ENCODE assay signal across 8 cellular contexts in the genomic region with DNA sequence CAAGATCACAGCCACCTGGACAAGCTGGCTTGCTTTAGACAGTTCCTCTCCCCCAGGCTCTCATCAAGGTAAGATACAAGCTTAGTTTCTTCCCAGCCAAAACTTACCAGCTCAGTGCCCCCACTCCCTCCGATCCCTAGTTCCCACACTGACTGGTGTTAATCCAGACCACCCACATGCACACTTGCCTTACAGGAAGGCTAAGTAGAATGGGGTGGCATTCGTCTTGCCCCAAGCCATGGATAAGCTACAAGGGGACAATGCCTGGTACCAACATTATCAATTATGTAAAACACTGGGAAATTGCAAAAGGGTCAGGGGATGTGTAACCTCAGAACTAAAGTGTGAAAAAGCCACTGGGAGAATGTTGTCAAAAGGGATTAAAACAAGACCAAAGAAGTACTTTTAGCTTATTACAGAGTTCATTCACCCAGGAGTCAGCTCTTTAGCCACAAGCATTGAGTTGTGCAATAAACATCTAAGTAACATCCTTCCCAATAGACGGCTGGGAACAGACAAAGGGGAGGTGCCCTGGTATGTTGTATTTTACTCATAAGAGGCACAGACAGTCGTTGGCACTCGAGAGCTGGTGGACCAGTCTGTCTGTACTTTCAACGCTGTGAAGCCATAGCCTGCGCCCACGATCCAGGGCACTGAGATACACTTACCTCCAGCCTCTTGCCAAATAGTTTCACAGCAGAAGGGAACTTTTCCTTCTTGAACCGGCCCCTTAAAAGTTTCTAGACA. TPM values are rescaled to one million over a fixed set of nuclear protein-coding genes. Genes with fewer than 3 reads are reported as not detected.
DNase-seq lines count a peak whose midpoint lies in the region; ATAC-seq, FAIRE-seq and TF ChIP-seq lines count a peak whose summit lies in the region.

No MANE protein-coding gene starts in this region.

- H3K4me3 ChIP-seq in heart left ventricle (peak overlapping the region in 10 of 12 donors; percentile 59 to 98 (median 80)), rectal smooth muscle tissue (ENCODE audit: low read length) (peak overlapping the region; percentile 89)

- H3K4me1 Mint-ChIP-seq in activated CD4-positive, alpha-beta memory T cell treated with anti-CD3 and anti-CD28 coated beads, Interleukin-2, amount 10 ng/mL, durations not matched to agents 7 days and 5 days: peaks cover 49% of the 10 kb centered on the region

- H3K36me3 ChIP-seq in heart left ventricle (peaks cover 0 to 26% (median 17%) of the 10 kb centered on the region in 9 donors), rectal smooth muscle tissue (ENCODE audit: control insufficient read depth, insufficient read depth, low read length) (peaks cover 6% of the 10 kb centered on the region)

- peaks cover 2% of the 10 kb centered on the region for H3K9me3 Mint-ChIP-seq in activated CD4-positive, alpha-beta memory T cell treated with anti-CD3 and anti-CD28 coated beads, Interleukin-2, amount 10 ng/mL, durations not matched to agents 7 days and 5 days

- intact Hi-C loops in heart left ventricle (cut with DNase I): no loop called here

- H3K27me3 Mint-ChIP-seq in activated CD4-positive, alpha-beta memory T cell treated with anti-CD3 and anti-CD28 coated beads, Interleukin-2, amount 10 ng/mL, durations not matched to agents 7 days and 5 days: no peaks in the 10 kb centered on the region

- H3K9me3 ChIP-seq in heart left ventricle: peaks cover 0 to 6% (median 0%) of the 10 kb centered on the region in 12 donors

- CTCF ChIA-PET in activated CD4-positive, alpha-beta memory T cell treated with anti-CD3 and anti-CD28 coated beads, Interleukin-2, amount 10 ng/mL, durations not matched to agents 7 days and 5 days (lab: Charles Lee): interaction anchor here (0.9 kb wide), 1 partner anchor 8 kb away, joined by 4 read pairs; no protein-coding TSS in a partner anchor

- no peak for TF ChIP-seq POLR2A in heart left ventricle (IDR thresholded peaks at IDR 0.05)

- peak overlapping the region; percentile 85 for H3K4me3 Mint-ChIP-seq in activated CD4-positive, alpha-beta memory T cell treated with anti-CD3 and anti-CD28 coated beads, Interleukin-2, amount 10 ng/mL, durations not matched to agents 7 days and 5 days

- TF ChIP-seq CTCF in heart left ventricle (IDR thresholded peaks at IDR 0.05): no peak

- ATAC-seq in heart left ventricle: no peak

- POLR2A ChIA-PET in activated CD4-positive, alpha-beta memory T cell treated with anti-CD3 and anti-CD28 coated beads, Interleukin-2, amount 10 ng/mL, durations not matched to agents 7 days and 5 days (lab: Charles Lee): interaction anchor here (0.6 to 1.1 kb wide), 3 partner anchors 11 to 1244 kb away, joined by 3 read pairs; partner anchors contain the start of gene FADD

- H3K36me3 Mint-ChIP-seq in activated CD4-positive, alpha-beta memory T cell treated with anti-CD3 and anti-CD28 coated beads, Interleukin-2, amount 10 ng/mL, durations not matched to agents 7 days and 5 days (ENCODE audit: low read depth): peaks cover 48% of the 10 kb centered on the region

- peak overlapping the region; percentile 55 for H3K27ac Mint-ChIP-seq in activated CD4-positive, alpha-beta memory T cell treated with anti-CD3 and anti-CD28 coated beads, Interleukin-2, amount 10 ng/mL, durations not matched to agents 7 days and 5 days

- H3K9ac ChIP-seq in rectal smooth muscle tissue (ENCODE audit: low read length): no peak overlapping the region

- H3K27me3 ChIP-seq in heart left ventricle (no peaks in the 10 kb centered on the region), rectal smooth muscle tissue (ENCODE audit: control insufficient read depth, insufficient read depth, low read length) (no peaks in the 10 kb centered on the region)

- peaks cover 0 to 37% (median 16%) of the 10 kb centered on the region in 12 donors for H3K4me1 ChIP-seq in heart left ventricle
- no peaks in the 10 kb centered on the region for H3K4me1 ChIP-seq in rectal smooth muscle tissue (ENCODE audit: control insufficient read depth, insufficient read depth, low read length)

- DNase-seq in AG08396 (ENCODE audit: low spot score) (peak; percentile 66), HTR-8/SVneo (ENCODE audit: insufficient read length, low spot score) (peak; percentile 41), heart left ventricle (peak in 1 of 5 donors; percentile 20), NCI-H1092 treated with DMSO at 0.1 percent for 48 hours (lab: John Stamatoyannopoulos, UW) (no peak), cerebellar cortex (ENCODE audit: low spot score) (no peak), A172 (ENCODE audit: low spot score) (no peak)
- no peak for DNase-seq in activated CD4-positive, alpha-beta memory T cell treated with anti-CD3 and anti-CD28 coated beads, Interleukin-2, amount 10 ng/mL, durations not matched to agents 7 days and 5 days

- FAIRE-seq in HTR-8/SVneo (lab: Jason Lieb, UNC): no peak

- WGBS in heart left ventricle, 4 donors: 58 to 64% (median 61%) methylated on average over 9 of the region's 9 CpGs

- peak overlapping the region in 7 of 12 donors; percentile 41 to 78 (median 58) for H3K27ac ChIP-seq in heart left ventricle
- H3K27ac ChIP-seq in rectal smooth muscle tissue (ENCODE audit: low read depth, low read length): no peak overlapping the region

RNA-seq across cellular contexts. Expression of gene DHCR7, which starts 1.1 kb away (rescaled TPM):
- total RNA-seq in activated CD4-positive, alpha-beta memory T cell treated with anti-CD3 and anti-CD28 coated beads, Interleukin-2, amount 10 ng/mL, durations not matched to agents 7 days and 5 days: 10 to 100 TPM; 74.4 to 79.6 TPM
- 10 to 100 TPM; 19.8 to 44.5 (median 30.8) TPM for total RNA-seq in heart left ventricle
- polyA plus RNA-seq in heart left ventricle: 10 to 100 TPM; 12.6 to 22.2 TPM
- total RNA-seq in A172 (2014; rRNA removed; shearing (Covaris generic)): 43.5 and 82.8 TPM in 2 replicates

RNA-seq across cellular contexts. Expression of gene NADSYN1, which starts 5.9 kb away (rescaled TPM):
- 100 to 1,000 TPM; 141 to 142 TPM for total RNA-seq in activated CD4-positive, alpha-beta memory T cell treated with anti-CD3 and anti-CD28 coated beads, Interleukin-2, amount 10 ng/mL, durations not matched to agents 7 days and 5 days
- total RNA-seq in heart left ventricle: 10 to 100 TPM; 11.4 to 41.9 (median 18.0) TPM
- 10 to 100 TPM; 19.4 to 23.4 TPM for polyA plus RNA-seq in heart left ventricle
- total RNA-seq in A172 (2014; rRNA removed; shearing (Covaris generic)): 45.1 and 47.3 TPM in 2 replicates

Comparison
In these comparisons a context has a peak if more than half of its experiments do, and no peak if none do; other contexts are left out.
1. DNase-seq: peak in AG08396 (single experiment) and HTR-8/SVneo (single experiment); none in activated CD4-positive, alpha-beta memory T cell treated with anti-CD3 and anti-CD28 coated beads, Interleukin-2, amount 10 ng/mL, durations not matched to agents 7 days and 5 days (single experiment), NCI-H1092 treated with DMSO at 0.1 percent for 48 hours (single experiment), cerebellar cortex (single experiment) and A172 (single experiment).